2 cellular contexts compared by ENCODE assay signal in the genomic region with DNA sequence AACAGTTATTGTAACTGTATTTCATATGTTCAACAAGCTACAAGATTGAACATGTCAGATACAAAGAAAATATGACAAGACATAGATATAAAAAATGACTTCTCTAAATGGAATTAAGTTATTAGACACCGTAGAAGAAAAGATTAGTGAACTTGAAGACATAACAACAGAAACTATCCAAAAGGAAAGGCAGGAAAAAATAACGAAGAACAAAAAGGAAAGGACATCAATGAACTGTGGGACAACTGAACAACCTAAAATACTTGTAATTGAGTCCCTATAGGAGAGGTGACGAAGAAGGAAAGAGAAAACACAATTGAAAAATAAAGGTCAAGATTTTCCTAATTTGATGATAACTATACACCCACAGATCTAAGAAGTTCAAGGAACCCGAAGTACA.
TF ChIP-seq lines count a peak whose summit lies in the region.

No MANE protein-coding gene starts in this region.

TF ChIP-seq in A549, 52 proteins besides CTCF, POLR2A, EP300 and RAD21:
- TF ChIP-seq NFE2L2 (conservative IDR thresholded peaks at IDR 0.05; ENCODE audit: low read length) (no peak), ZNF302 (CRISPR knock-in tag; IDR thresholded peaks at IDR 0.05) (no peak)
TF ChIP-seq in A549: peak in this region for 0.

TF ChIP-seq in H1, 55 proteins besides CTCF, POLR2A, EP300 and RAD21:
- TF ChIP-seq RBBP5 (IDR thresholded peaks at IDR 0.05; ENCODE audit: borderline replicate concordance, low read depth, low read length) (no peak), POLR2AphosphoS5 (IDR thresholded peaks at IDR 0.05; ENCODE audit: low read depth, low read length) (no peak), KDM1A (IDR thresholded peaks at IDR 0.05; ENCODE audit: borderline replicate concordance, low read length) (0 out of 2 replicates have a peak, but pooled peaks have one; percentile 28), ASH2L (IDR thresholded peaks at IDR 0.05; ENCODE audit: low read length) (no peak), CTBP2 (IDR thresholded peaks at IDR 0.05; ENCODE audit: borderline replicate concordance, insufficient read depth, insufficient read length, low read length) (no peak)
